ENCODE assay signal across 29 cellular contexts in genomic region chr12:104434129-104434528, GRCh38.
"Had no signal": no experiment of that assay in that cellular context is flagged by ENCODE, and none has a peak within 500 bp of the region (broad histone marks: within the 10 kb centered on the region; RNA-seq: fewer than 3 reads in every experiment).

No MANE protein-coding gene starts in this region.

- H3K4me3 Mint-ChIP-seq: dendritic cell treated with granulocyte-macrophage colony-stimulating factor and Interleukin-4, amounts not matched to agents 40 ng/mL and 50 ng/mL, for 4 days; effector memory CD8-positive, alpha-beta T cell; endodermal cell had no signal

- H3K4me1 Mint-ChIP-seq: endodermal cell had no signal

- H3K4me2 ChIP-seq: hepatocyte had no signal

- H3K9me3 Mint-ChIP-seq: dendritic cell treated with granulocyte-macrophage colony-stimulating factor and Interleukin-4, amounts not matched to agents 40 ng/mL and 50 ng/mL, for 4 days; effector memory CD8-positive, alpha-beta T cell; endodermal cell had no signal

- DNase-seq: colonic mucosa; cortex of kidney; dermis blood vessel endothelial cell; dorsolateral prefrontal cortex; effector CD4-positive, alpha-beta T cell; effector CD8-positive, alpha-beta T cell; effector memory CD4-positive, alpha-beta T cell; effector memory CD8-positive, alpha-beta T cell; endodermal cell; erythroblast; esophagus squamous epithelium; foreskin fibroblast; foreskin keratinocyte; foreskin melanocyte; gastrocnemius medialis; glutamatergic neuron; head of caudate nucleus; heart left ventricle; heart right ventricle had no signal

- H3K4me3 ChIP-seq: colonic mucosa, coronary artery, dorsolateral prefrontal cortex, esophagus muscularis mucosa, esophagus squamous epithelium, gastrocnemius medialis, gastroesophageal sphincter, heart left ventricle, heart right ventricle, hepatocyte had no signal

- H3K79me2 ChIP-seq: hepatocyte had no signal

- H3K4me1 ChIP-seq: colonic mucosa, esophagus muscularis mucosa, esophagus squamous epithelium, foreskin keratinocyte, gastrocnemius medialis, gastroesophageal sphincter, heart left ventricle, heart right ventricle had no signal

- FAIRE-seq: endometrium, endothelial cell of umbilical vein, frontal cortex had no signal

- ATAC-seq: effector memory CD8-positive, alpha-beta T cell; esophagus mucosa; foreskin keratinocyte; gastrocnemius medialis; gastroesophageal sphincter; heart left ventricle; heart right ventricle had no signal

- H2AFZ ChIP-seq: hepatocyte had no signal

- H3K36me3 ChIP-seq: colonic mucosa, esophagus muscularis mucosa, esophagus squamous epithelium, gastrocnemius medialis, gastroesophageal sphincter, heart left ventricle, heart right ventricle had no signal

- H3K27me3 ChIP-seq: colonic mucosa, esophagus muscularis mucosa, gastrocnemius medialis, gastroesophageal sphincter, heart left ventricle, hepatocyte had no signal

- H3K9me3 ChIP-seq: colonic mucosa, esophagus muscularis mucosa, esophagus squamous epithelium, gastrocnemius medialis, gastroesophageal sphincter, heart left ventricle, heart right ventricle had no signal

- H3K27ac ChIP-seq: colonic mucosa, coronary artery, dorsolateral prefrontal cortex, epithelial cell of prostate, esophagus muscularis mucosa, esophagus squamous epithelium, foreskin keratinocyte, gastrocnemius medialis, gastroesophageal sphincter, heart left ventricle, heart right ventricle, hepatocyte had no signal

- H3K27ac Mint-ChIP-seq: dendritic cell treated with granulocyte-macrophage colony-stimulating factor and Interleukin-4, amounts not matched to agents 40 ng/mL and 50 ng/mL, for 4 days; effector memory CD8-positive, alpha-beta T cell; endodermal cell had no signal
